ENCODE assay signal across 19 cellular contexts in genomic region chr10:77301305-77301730, GRCh38.
DNase-seq lines count a peak whose midpoint lies in the region; ATAC-seq and TF ChIP-seq lines count a peak whose summit lies in the region.
"Had no signal": no experiment of that assay in that cellular context is flagged by ENCODE, and none has a peak within 500 bp of the region (broad histone marks: within the 10 kb centered on the region; RNA-seq: fewer than 3 reads in every experiment).

No MANE protein-coding gene starts in this region.

- H3K4me1 Mint-ChIP-seq in GM23338 = 0 out of 3 replicates have a peak, but pooled peaks cover 3% of the 10 kb centered on the region
- H3K4me1 Mint-ChIP-seq: activated CD8-positive, alpha-beta memory T cell treated with anti-CD3 and anti-CD28 coated beads, Interleukin-2, amount 10 ng/mL, durations not matched to agents 7 days and 5 days; CD14-positive monocyte; stimulated activated effector memory CD8-positive, alpha-beta T cell treated with anti-CD3 and anti-CD28 coated beads, Interleukin-12 subunit alpha, Interleukin-12 subunit beta, amount 100 ng/mL, for 72 hours had no signal

- DNase-seq in Caki2 (ENCODE audit: low read depth) (peak; percentile 44), PC-3 (peak; percentile 96), dedifferentiated amniotic fluid mesenchymal stem cell (ENCODE audit: extremely low spot score) (peak; percentile 58), osteoblast (ENCODE audit: insufficient read length, low spot score, missing footprints) (peak; percentile 94), GM23338 (ENCODE audit: low spot score) (no peak), midbrain (lab: John Stamatoyannopoulos, UW) (no peak)
- DNase-seq in activated CD4-positive, CD25-positive, alpha-beta regulatory T cell treated with anti-CD3 and anti-CD28 coated beads, Interleukin-2, amount 50 U/mL, for 72 hours = no peak
- DNase-seq in activated CD4-positive, alpha-beta T cell treated with anti-CD3 and anti-CD28 coated beads, Interleukin-2, amount 50 U/mL, for 4 hours = no peak
- DNase-seq: activated CD8-positive, alpha-beta memory T cell treated with anti-CD3 and anti-CD28 coated beads, Interleukin-2, amount 10 ng/mL, durations not matched to agents 7 days and 5 days; activated gamma-delta T cell treated with Interleukin-2 at 50 U/mL for 16 hours; effector memory CD4-positive, alpha-beta T cell; islet precursor cell; NCI-H1694; NCI-H510A treated with DMSO at 0.1 percent for 48 hours had no signal

- no peak overlapping the region for H3K27ac ChIP-seq in PC-3 (ENCODE audit: low read length)
- peak overlapping the region; percentile 43 for H3K27ac ChIP-seq in osteoblast (ENCODE audit: low read depth, low read length)
- no peak overlapping the region for H3K27ac ChIP-seq in GM23338 (ENCODE audit: low read depth)
- H3K27ac ChIP-seq: WERI-Rb-1 had no signal

- H3K9ac ChIP-seq in PC-3 (ENCODE audit: low read length) = no peak overlapping the region

- no peak overlapping the region for H3K4me2 ChIP-seq in PC-3 (ENCODE audit: low read length)
- no peak overlapping the region for H3K4me2 ChIP-seq in osteoblast (ENCODE audit: insufficient read depth, low read length)
- no peak overlapping the region for H3K4me2 ChIP-seq in GM23338

- H3K27ac Mint-ChIP-seq in GM23338 = no peak overlapping the region
- H3K27ac Mint-ChIP-seq: activated CD8-positive, alpha-beta memory T cell treated with anti-CD3 and anti-CD28 coated beads, Interleukin-2, amount 10 ng/mL, durations not matched to agents 7 days and 5 days; brain; CD14-positive monocyte; stimulated activated effector memory CD8-positive, alpha-beta T cell treated with anti-CD3 and anti-CD28 coated beads, Interleukin-12 subunit alpha, Interleukin-12 subunit beta, amount 100 ng/mL, for 72 hours had no signal

- intact Hi-C loops in PC-3 (cut with micrococcal nuclease) = loop anchor here (10.0 kb wide), 1 partner anchor 257 kb away; no protein-coding TSS in a partner anchor

- POLR2A ChIA-PET in PC-3 (lab: Charles Lee; ENCODE audit: unreplicated experiment) = interaction anchor here (0.6 kb wide), 2 partner anchors 106 to 336 kb away, joined by 3 to 4 read pairs; partner anchors contain the start of gene KCNMA1

- H3K9me3 Mint-ChIP-seq in GM23338 = peaks cover 5% of the 10 kb centered on the region; the same call in 2 of the 3 replicates

- no peaks in the 10 kb centered on the region for H3K27me3 Mint-ChIP-seq in GM23338 (ENCODE audit: insufficient read depth, low read depth, poor library complexity)
- H3K27me3 Mint-ChIP-seq: activated CD8-positive, alpha-beta memory T cell treated with anti-CD3 and anti-CD28 coated beads, Interleukin-2, amount 10 ng/mL, durations not matched to agents 7 days and 5 days; brain had no signal

- ATAC-seq in PC-3 (0 out of 2 replicates have a peak, but pooled peaks have one; percentile 1), GM23338 (no peak)
- ATAC-seq: activated CD8-positive, alpha-beta memory T cell treated with anti-CD3 and anti-CD28 coated beads, Interleukin-2, amount 10 ng/mL, durations not matched to agents 7 days and 5 days; sciatic nerve; stimulated activated effector memory CD8-positive, alpha-beta T cell treated with anti-CD3 and anti-CD28 coated beads, Interleukin-12 subunit alpha, Interleukin-12 subunit beta, amount 100 ng/mL, for 72 hours had no signal

- no TSS peak for BruUV-seq in PC-3 (replicated peaks; lab: Mats Ljungman, UMichigan)

- no peaks in the 10 kb centered on the region for H3K36me3 ChIP-seq in PC-3 (ENCODE audit: low read depth, low read length)
- no peaks in the 10 kb centered on the region for H3K36me3 ChIP-seq in osteoblast (ENCODE audit: insufficient read depth, low read length)
- no peaks in the 10 kb centered on the region for H3K36me3 ChIP-seq in GM23338 (ENCODE audit: insufficient read depth)
- H3K36me3 ChIP-seq: WERI-Rb-1 had no signal

- H2AFZ ChIP-seq in PC-3 (ENCODE audit: low read length) (no peak overlapping the region), osteoblast (ENCODE audit: low read length) (no peak overlapping the region), GM23338 (no peak overlapping the region)

- H3K27me3 ChIP-seq in PC-3 (ENCODE audit: low read length) (no peaks in the 10 kb centered on the region), osteoblast (ENCODE audit: insufficient read depth, low read length) (no peaks in the 10 kb centered on the region), GM23338 (ENCODE audit: insufficient read depth) (no peaks in the 10 kb centered on the region)

- H4K20me1 ChIP-seq in PC-3 (ENCODE audit: low read length) = peaks cover 9% of the 10 kb centered on the region
- H4K20me1 ChIP-seq in osteoblast (ENCODE audit: insufficient read depth, low read length) = no peaks in the 10 kb centered on the region
- H4K20me1 ChIP-seq in GM23338 (replicated peaks; ENCODE audit: insufficient read depth) = no peaks in the 10 kb centered on the region

- H3K4me3 ChIP-seq in PC-3 (ENCODE audit: low read length) = no peak overlapping the region
- H3K4me3 ChIP-seq in osteoblast (ENCODE audit: insufficient read depth, low read length) = no peak overlapping the region
- no peak overlapping the region for H3K4me3 ChIP-seq in GM23338

- TF ChIP-seq CTCF in PC-3 (conservative IDR thresholded peaks at IDR 0.05; ENCODE audit: low read depth, low read length) (no peak), osteoblast (IDR thresholded peaks at IDR 0.05; ENCODE audit: extremely low read depth, low read depth, low read length) (no peak), GM23338 (conservative IDR thresholded peaks at IDR 0.05; ENCODE audit: low read depth in 2 of 2) (no peak)

- H3K36me3 Mint-ChIP-seq in GM23338 (ENCODE audit: low read depth) = peaks cover 6% of the 10 kb centered on the region; the same call in 1 of the 3 replicates
- H3K36me3 Mint-ChIP-seq: activated CD8-positive, alpha-beta memory T cell treated with anti-CD3 and anti-CD28 coated beads, Interleukin-2, amount 10 ng/mL, durations not matched to agents 7 days and 5 days; brain; CD14-positive monocyte; stimulated activated effector memory CD8-positive, alpha-beta T cell treated with anti-CD3 and anti-CD28 coated beads, Interleukin-12 subunit alpha, Interleukin-12 subunit beta, amount 100 ng/mL, for 72 hours had no signal

- no peak overlapping the region for H3K4me3 Mint-ChIP-seq in GM23338
- H3K4me3 Mint-ChIP-seq: activated CD8-positive, alpha-beta memory T cell treated with anti-CD3 and anti-CD28 coated beads, Interleukin-2, amount 10 ng/mL, durations not matched to agents 7 days and 5 days; brain; CD14-positive monocyte; stimulated activated effector memory CD8-positive, alpha-beta T cell treated with anti-CD3 and anti-CD28 coated beads, Interleukin-12 subunit alpha, Interleukin-12 subunit beta, amount 100 ng/mL, for 72 hours had no signal

- in situ Hi-C loops in Caki2 (cut with HindIII; ENCODE audit: low pct_unique_long_range_greater_than_20kb, low sequenced_read_pairs) = no loop called here

- H3K4me1 ChIP-seq in PC-3 (ENCODE audit: insufficient read depth, low read length) (peaks cover 34% of the 10 kb centered on the region), osteoblast (ENCODE audit: insufficient read depth, low read length) (peaks cover 21% of the 10 kb centered on the region), GM23338 (ENCODE audit: insufficient read depth) (no peaks in the 10 kb centered on the region)

- H3K9me2 ChIP-seq in PC-3 (replicated peaks; ENCODE audit: low read length) = no peaks in the 10 kb centered on the region; the same call in 1 of the 2 replicates
- H3K9me2 ChIP-seq in GM23338 (ENCODE audit: insufficient read depth) = peaks cover 13% of the 10 kb centered on the region; the same call in 1 of the 2 replicates

- CTCF ChIA-PET in PC-3 (lab: Charles Lee) = interaction anchor here (0.6 to 0.7 kb wide), 2 partner anchors 86 to 89 kb away, joined by 3 read pairs; no protein-coding TSS in a partner anchor

- no peaks in the 10 kb centered on the region for H3F3A ChIP-seq in PC-3 (ENCODE audit: low read length, unreplicated experiment)
- no peaks in the 10 kb centered on the region for H3F3A ChIP-seq in GM23338 (replicated peaks; ENCODE audit: low read depth)

- H3K9me3 ChIP-seq in PC-3 (ENCODE audit: low read length) (no peaks in the 10 kb centered on the region), osteoblast (ENCODE audit: low read depth, low read length) (no peaks in the 10 kb centered on the region)

- H3K79me2 ChIP-seq in PC-3 (ENCODE audit: low read length) (0 out of 2 replicates have a peak, but pooled peaks cover 5% of the 10 kb centered on the region), osteoblast (ENCODE audit: insufficient read depth, low read length) (no peaks in the 10 kb centered on the region), GM23338 (replicated peaks; ENCODE audit: insufficient read depth) (no peaks in the 10 kb centered on the region)

TF ChIP-seq in GM23338, 12 proteins besides CTCF, POLR2A, EP300 and RAD21 (continues in another document):
- TF ChIP-seq ZNF114 (CRISPR knock-in tag; IDR thresholded peaks at IDR 0.05) = no peak
- TF ChIP-seq ZNF331 (CRISPR knock-in tag; IDR thresholded peaks at IDR 0.05; ENCODE audit: low read depth) = no peak
- no peak for TF ChIP-seq EZH2 (IDR thresholded peaks at IDR 0.05; ENCODE audit: low read depth, unreplicated experiment)
- TF ChIP-seq POLR2AphosphoS5 (IDR thresholded peaks at IDR 0.05; ENCODE audit: low read depth) = no peak
- no peak for TF ChIP-seq JUNB (IDR thresholded peaks at IDR 0.05; ENCODE audit: unreplicated experiment)
- no peak for TF ChIP-seq REST (IDR thresholded peaks at IDR 0.05; ENCODE audit: unreplicated experiment)

Comparison
In these comparisons a context has a peak if more than half of its experiments do, and no peak if none do; other contexts are left out.
1. DNase-seq: peak in Caki2 (single experiment), PC-3 (single experiment), dedifferentiated amniotic fluid mesenchymal stem cell (single experiment) and osteoblast (single experiment); none in activated CD4-positive, CD25-positive, alpha-beta regulatory T cell treated with anti-CD3 and anti-CD28 coated beads, Interleukin-2, amount 50 U/mL, for 72 hours (single experiment), GM23338 (single experiment), midbrain (single experiment) and activated CD4-positive, alpha-beta T cell treated with anti-CD3 and anti-CD28 coated beads, Interleukin-2, amount 50 U/mL, for 4 hours (0 of 2).